Comparison of ENCODE assay signal across 10 cellular contexts in genomic region chr11:6654281-6655019, GRCh38. TPM values are rescaled to one million over a fixed set of nuclear protein-coding genes. Genes with fewer than 3 reads are reported as not detected.
A peak's percentile ranks its signal among the peaks of the same experiment; 100 is the strongest.
DNase-seq lines count a peak whose midpoint lies in the region; ATAC-seq and TF ChIP-seq lines count a peak whose summit lies in the region.
"Had no signal": no experiment of that assay in that cellular context is flagged by ENCODE, and none has a peak within 500 bp of the region (broad histone marks: within the 10 kb centered on the region; RNA-seq: fewer than 3 reads in every experiment).

No MANE protein-coding gene starts in this region.

- H2BK12ac ChIP-seq in neuronal stem cell (ENCODE audit: low read length): no peak overlapping the region

- intact Hi-C loops in Right ventricle myocardium inferior (cut with DNase I): no loop called here
- intact Hi-C loops in cardiac septum (cut with DNase I): no loop called here

- peak overlapping the region; percentile 31 for H2AK5ac ChIP-seq in neuronal stem cell (ENCODE audit: low read depth, low read length)

- no peak overlapping the region for H2BK5ac ChIP-seq in neuronal stem cell (ENCODE audit: low read length)

- no peak overlapping the region for H4K8ac ChIP-seq in neuronal stem cell (ENCODE audit: low read depth, low read length)

- no peak overlapping the region for H3K27ac ChIP-seq in neuronal stem cell (replicated peaks; ENCODE audit: low read length)

- H2BK15ac ChIP-seq in neuronal stem cell (ENCODE audit: low read length): no peak overlapping the region

- peak; percentile 42 for ATAC-seq in Right ventricle myocardium inferior
- no peak for ATAC-seq in GM21447 (IDR thresholded peaks at IDR 0.05; ENCODE audit: unreplicated experiment)

- H3K4me3 ChIP-seq in neuronal stem cell (ENCODE audit: low read length in 2 of 2): peak overlapping the region; percentile 84 to 88

- no peak overlapping the region for H3K27ac Mint-ChIP-seq in glutamatergic neuron (ENCODE audit: unreplicated experiment)
- H3K27ac Mint-ChIP-seq: activated B cell treated with CpG ODN at 0.5 μM for 24 hours had no signal

- H3K36me3 ChIP-seq in neuronal stem cell (replicated peaks in 1 of 2; ENCODE audit: control insufficient read depth in 2 of 2, insufficient read depth in 2 of 2, low read length in 2 of 2): peaks cover 0 to 46% of the 10 kb centered on the region in 2 donors

- H3K14ac ChIP-seq in neuronal stem cell (ENCODE audit: low read length): no peak overlapping the region

- peaks cover 8 to 19% of the 10 kb centered on the region in 2 donors for H3K4me1 ChIP-seq in neuronal stem cell (ENCODE audit: control insufficient read depth in 2 of 2, insufficient read depth in 1 of 2, low read depth in 1 of 2, low read length in 2 of 2)

- no peak overlapping the region for H3K18ac ChIP-seq in neuronal stem cell (ENCODE audit: low read length)

- no peaks in the 10 kb centered on the region for H3K36me3 Mint-ChIP-seq in glutamatergic neuron (ENCODE audit: unreplicated experiment)

- no peak overlapping the region for H4K91ac ChIP-seq in neuronal stem cell (ENCODE audit: low read depth, low read length, poor library complexity)

- H3K27me3 ChIP-seq in neuronal stem cell (ENCODE audit: control insufficient read depth in 3 of 3, insufficient read depth in 3 of 3, low read depth in 1 of 3, low read length in 3 of 3): peaks cover 0 to 27% (median 3%) of the 10 kb centered on the region in 3 experiments

- H3K9ac ChIP-seq in neuronal stem cell (ENCODE audit: low read depth, low read length, poor library complexity): no peak overlapping the region

- no peak overlapping the region for H3K4me2 ChIP-seq in neuronal stem cell (ENCODE audit: insufficient read depth, low read length, poor library complexity, severe bottlenecking)

- no peak overlapping the region for H3K4ac ChIP-seq in neuronal stem cell (ENCODE audit: low read length)

- H3K27me3 Mint-ChIP-seq in glutamatergic neuron (ENCODE audit: unreplicated experiment): peaks cover 6% of the 10 kb centered on the region

- no CpG with 5 or more reads among the region's 9 CpGs for WGBS in neuronal stem cell (ENCODE audit: extremely low coverage in 2 of 2, insufficient read length in 2 of 2, insufficient replicate concordance in 1 of 2), 2 donors

- peaks cover 4% of the 10 kb centered on the region for H3K4me1 Mint-ChIP-seq in glutamatergic neuron (ENCODE audit: low read depth, unreplicated experiment)

- no peak overlapping the region for H3K23ac ChIP-seq in neuronal stem cell (ENCODE audit: low read depth, low read length, poor library complexity)

- TF ChIP-seq CTCF in glutamatergic neuron (IDR thresholded peaks at IDR 0.05; ENCODE audit: partially characterized antibody, unreplicated experiment): no peak

- no peaks in the 10 kb centered on the region for H3K9me3 ChIP-seq in neuronal stem cell (replicated peaks in 1 of 2; ENCODE audit: control insufficient read depth in 2 of 2, insufficient read depth in 1 of 2, low read depth in 1 of 2, low read length in 2 of 2)

- H3K79me1 ChIP-seq in neuronal stem cell (ENCODE audit: low read depth, low read length): no peaks in the 10 kb centered on the region

- H2BK120ac ChIP-seq in neuronal stem cell (ENCODE audit: low read depth, low read length): no peak overlapping the region

- no peak overlapping the region for H3K4me3 Mint-ChIP-seq in glutamatergic neuron (ENCODE audit: unreplicated experiment)
- H3K4me3 Mint-ChIP-seq: activated B cell treated with CpG ODN at 0.5 μM for 24 hours had no signal

- H3K9me3 Mint-ChIP-seq in glutamatergic neuron (ENCODE audit: unreplicated experiment): peaks cover 3% of the 10 kb centered on the region
- H3K9me3 Mint-ChIP-seq: activated B cell treated with CpG ODN at 0.5 μM for 24 hours had no signal

- DNase-seq in Right ventricle myocardium inferior (ENCODE audit: missing footprints): peak; percentile 67
- DNase-seq in cardiac septum (ENCODE audit: low spot score): no peak
- peak; percentile 47 for DNase-seq in glutamatergic neuron
- no peak for DNase-seq in neuronal stem cell (ENCODE audit: low spot score)
- no peak for DNase-seq in activated CD8-positive, alpha-beta memory T cell treated with anti-CD3 and anti-CD28 coated beads for 24 hours
- no peak for DNase-seq in NCI-H1694 (lab: John Stamatoyannopoulos, UW)
- no peak for DNase-seq in MV-4-11 (lab: John Stamatoyannopoulos, UW)
- DNase-seq: activated B cell treated with CpG ODN at 0.5 μM for 24 hours, HCEC 1CT had no signal

- H2AFZ ChIP-seq in neuronal stem cell (ENCODE audit: low read length): peak overlapping the region; percentile 74

RNA-seq across cellular contexts. Expression of gene DCHS1, which starts 1.2 kb away (rescaled TPM):
- total RNA-seq in Right ventricle myocardium inferior: 10.7 TPM
- 9.2 TPM for total RNA-seq in cardiac septum
- total RNA-seq in glutamatergic neuron (ENCODE audit: unreplicated experiment): 91.5 TPM
- 4.5 TPM for polyA plus RNA-seq in neuronal stem cell (2013, experiment 1 of 2)
- polyA plus RNA-seq in neuronal stem cell (2013, experiment 2 of 2): 4.4 TPM

RNA-seq across cellular contexts. Expression of gene MRPL17, which starts 28.7 kb away (rescaled TPM):
- 44.8 TPM for total RNA-seq in Right ventricle myocardium inferior
- total RNA-seq in cardiac septum: 39.5 TPM
- 23.3 TPM for total RNA-seq in glutamatergic neuron (ENCODE audit: unreplicated experiment)
- 32.4 TPM for polyA plus RNA-seq in neuronal stem cell (2013, experiment 1 of 2)
- polyA plus RNA-seq in neuronal stem cell (2013, experiment 2 of 2): 31.0 TPM

RNA-seq across cellular contexts. Expression of gene TPP1, which starts 35.2 kb away (rescaled TPM):
- total RNA-seq in Right ventricle myocardium inferior: 81.5 TPM
- total RNA-seq in cardiac septum: 72.0 TPM
- 37.7 TPM for total RNA-seq in glutamatergic neuron (ENCODE audit: unreplicated experiment)
- 47.2 TPM for polyA plus RNA-seq in neuronal stem cell (2013, experiment 1 of 2)
- polyA plus RNA-seq in neuronal stem cell (2013, experiment 2 of 2): 47.6 TPM

RNA-seq across cellular contexts. Expression of gene TAF10, which starts 42.4 kb away (rescaled TPM):
- total RNA-seq in Right ventricle myocardium inferior (90.9 TPM), cardiac septum (126 TPM), glutamatergic neuron (ENCODE audit: unreplicated experiment) (124 TPM)
- 283 TPM for polyA plus RNA-seq in neuronal stem cell (2013, experiment 1 of 2)
- 282 TPM for polyA plus RNA-seq in neuronal stem cell (2013, experiment 2 of 2)

RNA-seq across cellular contexts. Expression of gene ILK, which starts 50.9 kb away (rescaled TPM):
- total RNA-seq in Right ventricle myocardium inferior: 233 TPM
- total RNA-seq in cardiac septum: 229 TPM
- total RNA-seq in glutamatergic neuron (ENCODE audit: unreplicated experiment): 168 TPM
- polyA plus RNA-seq in neuronal stem cell (2013, experiment 1 of 2): 96.9 TPM
- polyA plus RNA-seq in neuronal stem cell (2013, experiment 2 of 2): 95.8 TPM

Comparison
In these comparisons a context has a peak if more than half of its experiments do, and no peak if none do; other contexts are left out.
1. DNase-seq: peak in Right ventricle myocardium inferior (single experiment) and glutamatergic neuron (single experiment); none in cardiac septum (single experiment), neuronal stem cell (single experiment), activated CD8-positive, alpha-beta memory T cell treated with anti-CD3 and anti-CD28 coated beads for 24 hours (single experiment), NCI-H1694 (single experiment) and MV-4-11 (single experiment).